8 cellular contexts compared by ENCODE assay signal in genomic region chrX:118495061-118495921, GRCh38.
A peak's percentile ranks its signal among the peaks of the same experiment; 100 is the strongest.
DNase-seq lines count a peak whose midpoint lies in the region; FAIRE-seq and TF ChIP-seq lines count a peak whose summit lies in the region.

DOCK11 (plus strand) TSS chrX:118495815; CDS start chrX:118495972, 157 bp downstream.

- no peak for FAIRE-seq in urothelium cell line (lab: Jason Lieb, UNC)

- TF ChIP-seq CTCF in HFF-Myc (IDR thresholded peaks at IDR 0.05; ENCODE audit: low read depth, low read length, missing control alignments) (no peak), NB4 (IDR thresholded peaks at IDR 0.05; ENCODE audit: low read depth, low read length) (no peak)

- TF ChIP-seq POLR2A in GM10847 (IDR thresholded peaks at IDR 0.05; ENCODE audit: extremely low read depth, insufficient read length) (peak; percentile 32), NB4 (IDR thresholded peaks at IDR 0.05; ENCODE audit: extremely low read depth, insufficient read length) (peak; percentile 11)

- H3K4me3 ChIP-seq in HFF-Myc (replicated peaks; ENCODE audit: low read depth, low read length) (peak within 1 kb of the TSS; percentile 73), NB4 (ENCODE audit: low read depth, low read length) (peak within 1 kb of the TSS; percentile 76)

- peak; percentile 44 for DNase-seq in HFF-Myc (ENCODE audit: extremely low read depth, low read depth)
- DNase-seq in NB4 (ENCODE audit: low read depth), result peak; percentile 95
- peak; percentile 57 to 95 (median 74) for DNase-seq in T-helper 2 cell
- peak in 53 of 56 donors; percentile 1 to 75 (median 44) for DNase-seq in amygdala (lab: John Stamatoyannopoulos, UW)
- peak; percentile 63 for DNase-seq in hepatic stellate cell (ENCODE audit: low spot score)
- peak; percentile 75 for DNase-seq in putamen (ENCODE audit: low spot score)
- DNase-seq in urothelium cell line (ENCODE audit: low spot score), result peak; percentile 55

Comparison
In these comparisons a context has a peak if more than half of its experiments do, and no peak if none do; other contexts are left out.
1. Peak in every context shown above with its lines: DNase-seq and H3K4me3 ChIP-seq.
2. DNase-seq: peak in every context shown above with its lines; median percentile 95 in NB4; 75 in putamen; 74 in T-helper 2 cell; 63 in hepatic stellate cell; 55 in urothelium cell line; 44 in HFF-Myc; 44 in amygdala.